ENCODE assay signal across 1 cellular context in genomic region chr17:4940625-4941021, GRCh38.
TF ChIP-seq lines count a peak whose summit lies in the region.

No MANE protein-coding gene starts in this region.

TF ChIP-seq in SK-N-SH, 30 proteins besides CTCF, POLR2A, EP300 and RAD21 (continued from another document):
- TF ChIP-seq USF1 (IDR thresholded peaks at IDR 0.05; ENCODE audit: borderline replicate concordance, low read depth) = no peak
- no peak for TF ChIP-seq ZBTB33 (IDR thresholded peaks at IDR 0.05; ENCODE audit: borderline replicate concordance, low read depth)
- TF ChIP-seq POLR2AphosphoS5 (IDR thresholded peaks at IDR 0.05; ENCODE audit: low read depth, low read length) = no peak
- TF ChIP-seq CHD2 (IDR thresholded peaks at IDR 0.05; ENCODE audit: low read length, partially characterized antibody) = no peak
- peak; percentile 9; the same call in 1 of the 2 replicates for TF ChIP-seq TAF1 (IDR thresholded peaks at IDR 0.05; ENCODE audit: borderline replicate concordance, low read depth, low read length)
- no peak for TF ChIP-seq MEF2A (IDR thresholded peaks at IDR 0.05; ENCODE audit: borderline replicate concordance, low read depth)
- no peak for TF ChIP-seq FOSL2 (IDR thresholded peaks at IDR 0.05; ENCODE audit: borderline replicate concordance, low read depth)
- TF ChIP-seq NFIC (IDR thresholded peaks at IDR 0.05; ENCODE audit: borderline replicate concordance) = no peak
- no peak for TF ChIP-seq TEAD4 (IDR thresholded peaks at IDR 0.05; ENCODE audit: borderline replicate concordance, insufficient read depth)
- no peak for TF ChIP-seq GABPA (IDR thresholded peaks at IDR 0.05; ENCODE audit: low read depth)
- peak; percentile 8; the same call in 1 of the 2 replicates for TF ChIP-seq ELF1 (IDR thresholded peaks at IDR 0.05)
- no peak for TF ChIP-seq IRF3 (IDR thresholded peaks at IDR 0.05; ENCODE audit: low read depth, low read length)
- no peak for TF ChIP-seq RXRA (IDR thresholded peaks at IDR 0.05; ENCODE audit: borderline replicate concordance, low read depth)
- no peak for TF ChIP-seq YY1 (IDR thresholded peaks at IDR 0.05; ENCODE audit: low read depth)
- TF ChIP-seq FOXJ3 (CRISPR knock-in tag; IDR thresholded peaks at IDR 0.05) = no peak
- TF ChIP-seq TCF12 (IDR thresholded peaks at IDR 0.05) = no peak
- TF ChIP-seq RCOR1 (IDR thresholded peaks at IDR 0.05; ENCODE audit: low read length) = no peak
- TF ChIP-seq SMC3 (IDR thresholded peaks at IDR 0.05; ENCODE audit: low read depth, low read length) = no peak
- TF ChIP-seq EZH2phosphoT487 (IDR thresholded peaks at IDR 0.05; ENCODE audit: borderline replicate concordance, low read depth) = no peak
- TF ChIP-seq SIN3A (IDR thresholded peaks at IDR 0.05; ENCODE audit: borderline replicate concordance, low read depth, low read length) = no peak
- no peak for TF ChIP-seq NRF1 (IDR thresholded peaks at IDR 0.05; ENCODE audit: low read depth, low read length)
